1 cellular context compared by ENCODE assay signal in the genomic region with DNA sequence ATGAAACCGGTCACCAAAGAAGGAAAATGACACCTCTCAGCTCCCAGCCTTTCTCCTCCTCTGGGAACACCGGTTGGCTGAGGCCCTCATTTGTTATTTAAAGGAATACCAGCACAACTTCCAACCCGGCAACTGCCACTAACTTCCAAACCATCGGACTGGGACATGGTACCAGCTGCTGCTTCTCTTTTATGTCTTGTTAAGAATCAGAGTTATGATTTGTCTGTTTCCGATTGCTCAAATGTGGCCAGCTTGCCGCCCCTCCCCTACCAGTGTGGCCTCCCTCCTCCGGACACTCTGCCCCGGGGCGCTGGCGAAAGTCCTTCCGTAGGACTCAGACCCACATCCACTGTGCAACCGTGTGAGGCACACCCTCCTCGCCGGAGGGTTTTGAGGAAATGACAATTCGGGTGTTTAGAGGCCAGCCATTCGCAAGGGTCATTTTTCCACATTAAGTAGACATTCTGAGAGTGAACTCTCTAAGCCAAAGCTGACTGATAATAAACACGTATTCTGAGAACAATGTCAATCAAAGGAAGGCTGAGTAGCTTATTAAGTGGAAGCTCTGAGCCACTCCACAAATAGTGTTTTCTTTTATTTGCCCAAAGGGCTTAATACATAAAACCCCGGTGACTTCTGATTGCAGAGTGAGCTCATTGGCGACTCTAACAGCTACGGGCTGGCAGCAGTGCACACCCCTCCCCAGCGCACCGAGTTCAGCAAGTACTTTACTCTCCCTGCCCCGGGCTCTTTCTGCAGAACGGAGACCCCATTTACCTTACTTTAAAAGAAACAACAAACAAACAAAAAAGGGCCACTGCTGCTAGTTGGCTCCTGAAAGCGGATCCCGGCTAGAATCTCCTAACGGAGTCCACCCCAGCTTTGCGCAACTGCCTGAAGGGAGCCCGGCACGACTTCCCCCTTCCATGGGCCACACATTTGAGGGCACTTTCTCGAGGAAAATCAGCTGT.
TF ChIP-seq lines count a peak whose summit lies in the region.

No MANE protein-coding gene starts in this region.

TF ChIP-seq in neural cell, 6 proteins besides CTCF, POLR2A, EP300 and RAD21 (continued from another document):
- TF ChIP-seq EZH2 (IDR thresholded peaks at IDR 0.05; ENCODE audit: borderline replicate concordance, insufficient read depth, low read length, poor library complexity, severe bottlenecking) (no peak), POLR2AphosphoS5 (IDR thresholded peaks at IDR 0.05) (peak; percentile 15)
TF ChIP-seq in neural cell: peak in this region for 1.
